8 cellular contexts compared by ENCODE assay signal in the genomic region with DNA sequence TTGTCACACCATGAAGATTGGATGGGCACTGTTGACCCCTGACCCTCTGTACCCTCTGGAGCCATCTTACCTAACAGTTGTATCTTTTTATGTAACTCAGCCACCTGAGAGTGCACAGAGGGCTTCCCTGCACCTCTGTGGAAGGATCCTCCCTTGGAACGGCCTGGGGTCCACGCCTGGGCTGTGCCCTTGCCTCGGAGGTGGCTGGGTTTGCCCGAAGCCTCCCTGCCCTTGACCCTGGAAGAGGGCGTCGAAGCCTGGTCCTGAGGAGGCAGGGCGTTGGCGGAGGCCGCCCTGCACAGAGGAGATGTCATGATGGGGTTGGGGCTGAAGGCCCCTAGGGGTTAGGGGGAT. TPM values are rescaled to one million over a fixed set of nuclear protein-coding genes. Genes with fewer than 3 reads are reported as not detected.
DNase-seq lines count a peak whose midpoint lies in the region; ATAC-seq, FAIRE-seq and TF ChIP-seq lines count a peak whose summit lies in the region.

No MANE protein-coding gene starts in this region.

- 0 out of 2 replicates have a peak, but pooled peaks have one; percentile 7 for TF ChIP-seq RAD21 in HepG2 (CRISPR knock-in tag; IDR thresholded peaks at IDR 0.05)

- peak overlapping the region; percentile 100 for H3K4me3 Mint-ChIP-seq in activated naive CD8-positive, alpha-beta T cell

- H3K9ac ChIP-seq in HepG2 (ENCODE audit: insufficient read depth, low read depth, low read length) = peak overlapping the region; percentile 50; the same call in 1 of the 2 replicates

- intact Hi-C loops in HepG2 (cut with micrococcal nuclease; ENCODE audit: unreplicated experiment) (loop anchor here (1.0 kb wide), 1 partner anchor 53 kb away; no protein-coding TSS in a partner anchor), sciatic nerve (cut with DNase I) (loop anchor here (10.0 kb wide), 1 partner anchor 60 kb away; a partner anchor contains a TSS)

- H3K36me3 ChIP-seq in HepG2 (replicated peaks in 1 of 2; ENCODE audit: control insufficient read depth in 1 of 2, insufficient read depth in 2 of 2, low read length in 2 of 2) (peaks cover 7 to 18% of the 10 kb centered on the region in 2 experiments), urinary bladder (ENCODE audit: insufficient read depth) (no peaks in the 10 kb centered on the region)

- TF ChIP-seq CTCF in GM12865 (IDR thresholded peaks at IDR 0.05; ENCODE audit: insufficient read depth, low read depth, low read length, missing control alignments) = no peak
- TF ChIP-seq CTCF in HepG2 (CRISPR knock-in tag; IDR thresholded peaks at IDR 0.05) = no peak

- DNase-seq in GM12865 (ENCODE audit: low read depth) (no peak), HepG2 (ENCODE audit: low spot score) (no peak), SKM-1 (lab: John Stamatoyannopoulos, UW; ENCODE audit: unreplicated experiment) (no peak), sciatic nerve (ENCODE audit: low spot score) (no peak)
- no peak for DNase-seq in activated effector memory CD4-positive, alpha-beta T cell treated with anti-CD3 and anti-CD28 coated beads, Interleukin-2, amount 50 U/mL, for 16 hours

- H3K27me3 Mint-ChIP-seq in activated naive CD8-positive, alpha-beta T cell = peaks cover 2% of the 10 kb centered on the region

- CTCF ChIA-PET in HepG2 (lab: Yijun Ruan, JAX; ENCODE audit: low intra/inter-chr PET ratio, low total read pairs) = interaction anchor here (1.6 kb wide), 1 partner anchor 53 kb away, joined by 9 read pairs; no protein-coding TSS in a partner anchor

- H2AFZ ChIP-seq in HepG2 (ENCODE audit: low read length) = no peak overlapping the region

- H3K27ac ChIP-seq in HepG2 (ENCODE audit: extremely low read length, insufficient read depth, low read length) (peak overlapping the region; percentile 32), urinary bladder (ENCODE audit: low read depth) (peak overlapping the region; percentile 60)

- H3K9me3 Mint-ChIP-seq in activated naive CD8-positive, alpha-beta T cell (ENCODE audit: low read depth) = no peaks in the 10 kb centered on the region

- H4K20me1 ChIP-seq in HepG2 (ENCODE audit: insufficient read depth, low read length) = no peaks in the 10 kb centered on the region

- in situ Hi-C loops in HepG2 (cut with HindIII; ENCODE audit: extremely low pct_ligation_motif_present, low pct_unique_long_range_greater_than_20kb) = no loop called here

- H3K4me1 Mint-ChIP-seq in activated naive CD8-positive, alpha-beta T cell (ENCODE audit: low read depth) = peaks cover 21% of the 10 kb centered on the region

- H3K9me3 ChIP-seq in HepG2 (ENCODE audit: low read length) = no peaks in the 10 kb centered on the region

- peak; percentile 8 for ATAC-seq in HG02798 (IDR thresholded peaks at IDR 0.05; ENCODE audit: poor library complexity, unreplicated experiment)
- peak; percentile 49 for ATAC-seq in HepG2
- ATAC-seq in sciatic nerve = no peak

- H3K27ac Mint-ChIP-seq in activated naive CD8-positive, alpha-beta T cell = peak overlapping the region; percentile 97

- peak overlapping the region; percentile 44 for H3K4me3 ChIP-seq in GM12865 (ENCODE audit: low read depth, low read length)
- peak overlapping the region; percentile 45 to 88 (median 51) for H3K4me3 ChIP-seq in HepG2 (replicated peaks in 1 of 3; ENCODE audit: insufficient read depth in 1 of 3, low read depth in 2 of 3, low read length in 3 of 3)
- peak overlapping the region; percentile 3 for H3K4me3 ChIP-seq in urinary bladder (ENCODE audit: low read depth, low read length)

- POLR2A ChIA-PET in HepG2 (lab: Yijun Ruan, JAX) = interaction anchor here (1.0 to 2.5 kb wide), 13 partner anchors 8 to 141 kb away, joined by 3 to 40 read pairs (median 7); a partner anchor contains a TSS

- peaks cover 15% of the 10 kb centered on the region for H3K79me2 ChIP-seq in HepG2 (ENCODE audit: insufficient read depth, low read length)

- 0% methylated on average over 9 of the region's 9 CpGs for WGBS in HepG2 (ENCODE audit: low lambda C conversion rate)
- WGBS in urinary bladder = 6% methylated on average over 9 of the region's 9 CpGs

- peaks cover 2% of the 10 kb centered on the region for H3K36me3 Mint-ChIP-seq in activated naive CD8-positive, alpha-beta T cell

- TF ChIP-seq POLR2A in HepG2 (IDR thresholded peaks at IDR 0.05; ENCODE audit: insufficient read depth in 1 of 2, low read depth in 2 of 2, low read length in 2 of 2) = no peak

- FAIRE-seq in HepG2 (lab: Jason Lieb, UNC) = no peak

- peaks cover 20% of the 10 kb centered on the region for H3K4me1 ChIP-seq in HepG2 (ENCODE audit: insufficient read depth, low read length)
- H3K4me1 ChIP-seq in urinary bladder (ENCODE audit: insufficient read depth) = peaks cover 1% of the 10 kb centered on the region

- no TSS peak for BruUV-seq in HepG2 (replicated peaks; lab: Mats Ljungman, UMichigan)

- H3K27me3 ChIP-seq in HepG2 (ENCODE audit: control insufficient read depth in 1 of 2, insufficient read depth in 2 of 2, low read length in 2 of 2) = no peaks in the 10 kb centered on the region

- no peak for TF ChIP-seq EP300 in HepG2 (IDR thresholded peaks at IDR 0.05; ENCODE audit: low read depth in 2 of 2, low read length in 2 of 2)
- TF ChIP-seq EP300 in HepG2 (CRISPR knock-in tag; IDR thresholded peaks at IDR 0.05; ENCODE audit: borderline replicate concordance) = no peak

- peak overlapping the region; percentile 91 for H3K4me2 ChIP-seq in HepG2 (ENCODE audit: low read depth, low read length)

RNA-seq across cellular contexts. Expression of a gene that starts 0.2 kb away (rescaled TPM):
- total RNA-seq in HepG2 (2016; rRNA removed; fragmentation: Illumina TruSeq; extraction: Trizol) = 0.04 TPM in 1 of 2 replicates, not detected in the other
- total RNA-seq in HepG2 (2016; cell fraction: cytosol; rRNA removed; fragmentation: Illumina TruSeq; extraction: Trizol; ENCODE audit: low read depth) = not detected in 2 replicates
- total RNA-seq in HepG2 (2016; cell fraction: insoluble cytoplasmic fraction; rRNA removed; fragmentation: Illumina TruSeq; extraction: Trizol) = 0.19 TPM in 1 of 2 replicates, not detected in the other
- 0.38 TPM in 1 of 2 replicates, not detected in the other for total RNA-seq in HepG2 (2016; cell fraction: membrane; rRNA removed; fragmentation: Illumina TruSeq; extraction: Trizol)
- total RNA-seq in HepG2 (2016; cell fraction: nucleus; rRNA removed; fragmentation: Illumina TruSeq; extraction: Trizol) = 0.19 and 0.34 TPM in 2 replicates
- polyA plus RNA-seq in HepG2 (2011; rRNA removed) = 0.08 and 0.35 TPM in 2 replicates
- 0.23 and 0.26 TPM in 2 replicates for polyA plus RNA-seq in HepG2 (2011; cell fraction: cytosol; rRNA removed)
- 0.29 and 0.42 TPM in 2 replicates for polyA plus RNA-seq in HepG2 (2011; cell fraction: nucleus; rRNA removed)
- 0.08 and 0.13 TPM in 2 replicates for polyA plus RNA-seq in HepG2 (2012)
- not detected in 2 replicates for polyA plus RNA-seq in HepG2 (2016; cell fraction: cytosol; fragmentation: Illumina TruSeq; extraction: Trizol; ENCODE audit: low read depth)
- polyA plus RNA-seq in HepG2 (2016; cell fraction: insoluble cytoplasmic fraction; fragmentation: Illumina TruSeq; extraction: Trizol; ENCODE audit: low read depth) = 0.20 TPM in 1 of 2 replicates, not detected in the other
- not detected in 2 replicates for polyA plus RNA-seq in HepG2 (2016; cell fraction: membrane; fragmentation: Illumina TruSeq; extraction: Trizol; ENCODE audit: low read depth)
- 0.32 and 1.2 TPM in 2 replicates for polyA plus RNA-seq in HepG2 (2016; cell fraction: nucleus; fragmentation: Illumina TruSeq; extraction: Trizol; ENCODE audit: insufficient read depth, low read depth)
- polyA minus RNA-seq in HepG2 (2011; rRNA and poly(A)+ RNA removed; ENCODE audit: low replicate concordance) = 1.6 TPM in 1 of 2 replicates, not detected in the other
- polyA minus RNA-seq in HepG2 (2011; cell fraction: cytosol; rRNA and poly(A)+ RNA removed) = not detected in 2 replicates
- polyA minus RNA-seq in HepG2 (2011; cell fraction: nucleus; rRNA and poly(A)+ RNA removed) = 0.25 TPM in 1 of 2 replicates, not detected in the other
- total RNA-seq in urinary bladder = 0.48 TPM
- 0.34 TPM for polyA plus RNA-seq in urinary bladder
- total RNA-seq in sciatic nerve = 0.31 TPM

RNA-seq across cellular contexts. Expression of a gene that starts 0.8 kb away (rescaled TPM):
- total RNA-seq in HepG2 (2016; rRNA removed; fragmentation: Illumina TruSeq; extraction: Trizol) (44.2 and 125 TPM in 2 replicates), urinary bladder (54.9 TPM), sciatic nerve (190 TPM)
- 48.9 and 50.4 TPM in 2 replicates for total RNA-seq in HepG2 (2016; cell fraction: cytosol; rRNA removed; fragmentation: Illumina TruSeq; extraction: Trizol; ENCODE audit: low read depth)
- total RNA-seq in HepG2 (2016; cell fraction: insoluble cytoplasmic fraction; rRNA removed; fragmentation: Illumina TruSeq; extraction: Trizol) = 34.7 and 135 TPM in 2 replicates
- 48.6 and 53.5 TPM in 2 replicates for total RNA-seq in HepG2 (2016; cell fraction: membrane; rRNA removed; fragmentation: Illumina TruSeq; extraction: Trizol)
- 112 and 115 TPM in 2 replicates for total RNA-seq in HepG2 (2016; cell fraction: nucleus; rRNA removed; fragmentation: Illumina TruSeq; extraction: Trizol)
- polyA plus RNA-seq in HepG2 (2011; rRNA removed) (85.1 and 111 TPM in 2 replicates), urinary bladder (174 TPM)
- polyA plus RNA-seq in HepG2 (2011; cell fraction: cytosol; rRNA removed) = 50.0 and 58.7 TPM in 2 replicates
- 284 and 361 TPM in 2 replicates for polyA plus RNA-seq in HepG2 (2011; cell fraction: nucleus; rRNA removed)
- 138 and 245 TPM in 2 replicates for polyA plus RNA-seq in HepG2 (2012)
- polyA plus RNA-seq in HepG2 (2016; cell fraction: cytosol; fragmentation: Illumina TruSeq; extraction: Trizol; ENCODE audit: low read depth) = 34.6 and 43.1 TPM in 2 replicates
- polyA plus RNA-seq in HepG2 (2016; cell fraction: insoluble cytoplasmic fraction; fragmentation: Illumina TruSeq; extraction: Trizol; ENCODE audit: low read depth) = 46.2 and 78.4 TPM in 2 replicates
- 62.2 and 79.4 TPM in 2 replicates for polyA plus RNA-seq in HepG2 (2016; cell fraction: membrane; fragmentation: Illumina TruSeq; extraction: Trizol; ENCODE audit: low read depth)
- 408 and 430 TPM in 2 replicates for polyA plus RNA-seq in HepG2 (2016; cell fraction: nucleus; fragmentation: Illumina TruSeq; extraction: Trizol; ENCODE audit: insufficient read depth, low read depth)
- polyA minus RNA-seq in HepG2 (2011; rRNA and poly(A)+ RNA removed; ENCODE audit: low replicate concordance) = 138 and 163 TPM in 2 replicates
- polyA minus RNA-seq in HepG2 (2011; cell fraction: cytosol; rRNA and poly(A)+ RNA removed) = 104 and 130 TPM in 2 replicates
- 60.0 and 70.7 TPM in 2 replicates for polyA minus RNA-seq in HepG2 (2011; cell fraction: nucleus; rRNA and poly(A)+ RNA removed)

RNA-seq across cellular contexts. Expression of a gene that starts 15.6 kb away (rescaled TPM):
- total RNA-seq in HepG2 (2016; rRNA removed; fragmentation: Illumina TruSeq; extraction: Trizol) = 1.2 and 4.2 TPM in 2 replicates
- total RNA-seq in HepG2 (2016; cell fraction: cytosol; rRNA removed; fragmentation: Illumina TruSeq; extraction: Trizol; ENCODE audit: low read depth) = 2.5 and 4.2 TPM in 2 replicates
- 0.24 and 4.3 TPM in 2 replicates for total RNA-seq in HepG2 (2016; cell fraction: insoluble cytoplasmic fraction; rRNA removed; fragmentation: Illumina TruSeq; extraction: Trizol)
- total RNA-seq in HepG2 (2016; cell fraction: membrane; rRNA removed; fragmentation: Illumina TruSeq; extraction: Trizol) = 0.80 and 2.7 TPM in 2 replicates
- total RNA-seq in HepG2 (2016; cell fraction: nucleus; rRNA removed; fragmentation: Illumina TruSeq; extraction: Trizol) = 5.7 and 8.1 TPM in 2 replicates
- polyA plus RNA-seq in HepG2 (2011; rRNA removed) = 7.6 and 8.4 TPM in 2 replicates
- polyA plus RNA-seq in HepG2 (2011; cell fraction: cytosol; rRNA removed) = 0.79 and 1.9 TPM in 2 replicates
- polyA plus RNA-seq in HepG2 (2011; cell fraction: nucleus; rRNA removed) = 95.2 and 108 TPM in 2 replicates
- polyA plus RNA-seq in HepG2 (2012) = 9.4 TPM in 2 replicates
- polyA plus RNA-seq in HepG2 (2016; cell fraction: cytosol; fragmentation: Illumina TruSeq; extraction: Trizol; ENCODE audit: low read depth) = 0.75 and 0.92 TPM in 2 replicates
- polyA plus RNA-seq in HepG2 (2016; cell fraction: insoluble cytoplasmic fraction; fragmentation: Illumina TruSeq; extraction: Trizol; ENCODE audit: low read depth) = 1.5 and 2.8 TPM in 2 replicates
- 0.85 and 1.4 TPM in 2 replicates for polyA plus RNA-seq in HepG2 (2016; cell fraction: membrane; fragmentation: Illumina TruSeq; extraction: Trizol; ENCODE audit: low read depth)
- 38.5 and 40.9 TPM in 2 replicates for polyA plus RNA-seq in HepG2 (2016; cell fraction: nucleus; fragmentation: Illumina TruSeq; extraction: Trizol; ENCODE audit: insufficient read depth, low read depth)
- 7.1 and 16.7 TPM in 2 replicates for polyA minus RNA-seq in HepG2 (2011; rRNA and poly(A)+ RNA removed; ENCODE audit: low replicate concordance)
- polyA minus RNA-seq in HepG2 (2011; cell fraction: cytosol; rRNA and poly(A)+ RNA removed) = 3.9 and 4.1 TPM in 2 replicates
- 14.0 and 15.7 TPM in 2 replicates for polyA minus RNA-seq in HepG2 (2011; cell fraction: nucleus; rRNA and poly(A)+ RNA removed)
- 2.5 TPM for total RNA-seq in urinary bladder
- 6.5 TPM for polyA plus RNA-seq in urinary bladder
- total RNA-seq in sciatic nerve = 14.4 TPM

RNA-seq across cellular contexts. Expression of a gene that starts 46.2 kb away (rescaled TPM):
- total RNA-seq in HepG2 (2016; rRNA removed; fragmentation: Illumina TruSeq; extraction: Trizol) (not detected in 2 replicates), urinary bladder (0.90 TPM), sciatic nerve (0.45 TPM)
- not detected in 2 replicates for total RNA-seq in HepG2 (2016; cell fraction: cytosol; rRNA removed; fragmentation: Illumina TruSeq; extraction: Trizol; ENCODE audit: low read depth)
- not detected in 2 replicates for total RNA-seq in HepG2 (2016; cell fraction: insoluble cytoplasmic fraction; rRNA removed; fragmentation: Illumina TruSeq; extraction: Trizol)
- total RNA-seq in HepG2 (2016; cell fraction: membrane; rRNA removed; fragmentation: Illumina TruSeq; extraction: Trizol) = not detected in 2 replicates
- not detected in 2 replicates for total RNA-seq in HepG2 (2016; cell fraction: nucleus; rRNA removed; fragmentation: Illumina TruSeq; extraction: Trizol)
- polyA plus RNA-seq in HepG2 (2011; rRNA removed) (0.03 TPM in 2 replicates), urinary bladder (0.28 TPM)
- polyA plus RNA-seq in HepG2 (2011; cell fraction: cytosol; rRNA removed) = not detected in 2 replicates
- 0.12 and 0.16 TPM in 2 replicates for polyA plus RNA-seq in HepG2 (2011; cell fraction: nucleus; rRNA removed)
- 0.03 TPM in 2 replicates for polyA plus RNA-seq in HepG2 (2012)
- polyA plus RNA-seq in HepG2 (2016; cell fraction: cytosol; fragmentation: Illumina TruSeq; extraction: Trizol; ENCODE audit: low read depth) = 0.02 TPM in 1 of 2 replicates, not detected in the other
- polyA plus RNA-seq in HepG2 (2016; cell fraction: insoluble cytoplasmic fraction; fragmentation: Illumina TruSeq; extraction: Trizol; ENCODE audit: low read depth) = not detected in 2 replicates
- not detected in 2 replicates for polyA plus RNA-seq in HepG2 (2016; cell fraction: membrane; fragmentation: Illumina TruSeq; extraction: Trizol; ENCODE audit: low read depth)
- polyA plus RNA-seq in HepG2 (2016; cell fraction: nucleus; fragmentation: Illumina TruSeq; extraction: Trizol; ENCODE audit: insufficient read depth, low read depth) = not detected in 2 replicates
- not detected in 2 replicates for polyA minus RNA-seq in HepG2 (2011; rRNA and poly(A)+ RNA removed; ENCODE audit: low replicate concordance)
- not detected in 2 replicates for polyA minus RNA-seq in HepG2 (2011; cell fraction: cytosol; rRNA and poly(A)+ RNA removed)
- not detected in 2 replicates for polyA minus RNA-seq in HepG2 (2011; cell fraction: nucleus; rRNA and poly(A)+ RNA removed)

RNA-seq across cellular contexts. Expression of a gene that starts 50.6 kb away (rescaled TPM):
- 1.2 and 2.9 TPM in 2 replicates for total RNA-seq in HepG2 (2016; rRNA removed; fragmentation: Illumina TruSeq; extraction: Trizol)
- total RNA-seq in HepG2 (2016; cell fraction: cytosol; rRNA removed; fragmentation: Illumina TruSeq; extraction: Trizol; ENCODE audit: low read depth) = 0.61 and 0.88 TPM in 2 replicates
- total RNA-seq in HepG2 (2016; cell fraction: insoluble cytoplasmic fraction; rRNA removed; fragmentation: Illumina TruSeq; extraction: Trizol) = 1.4 and 2.9 TPM in 2 replicates
- total RNA-seq in HepG2 (2016; cell fraction: membrane; rRNA removed; fragmentation: Illumina TruSeq; extraction: Trizol) = 2.3 and 2.5 TPM in 2 replicates
- 2.5 and 3.1 TPM in 2 replicates for total RNA-seq in HepG2 (2016; cell fraction: nucleus; rRNA removed; fragmentation: Illumina TruSeq; extraction: Trizol)
- 5.3 and 7.0 TPM in 2 replicates for polyA plus RNA-seq in HepG2 (2011; rRNA removed)
- 3.4 and 5.3 TPM in 2 replicates for polyA plus RNA-seq in HepG2 (2011; cell fraction: cytosol; rRNA removed)
- polyA plus RNA-seq in HepG2 (2011; cell fraction: nucleus; rRNA removed) = 46.2 and 52.8 TPM in 2 replicates
- polyA plus RNA-seq in HepG2 (2012) = 3.2 and 4.2 TPM in 2 replicates
- polyA plus RNA-seq in HepG2 (2016; cell fraction: cytosol; fragmentation: Illumina TruSeq; extraction: Trizol; ENCODE audit: low read depth) = 1.4 and 1.7 TPM in 2 replicates
- polyA plus RNA-seq in HepG2 (2016; cell fraction: insoluble cytoplasmic fraction; fragmentation: Illumina TruSeq; extraction: Trizol; ENCODE audit: low read depth) = 2.0 and 2.2 TPM in 2 replicates
- polyA plus RNA-seq in HepG2 (2016; cell fraction: membrane; fragmentation: Illumina TruSeq; extraction: Trizol; ENCODE audit: low read depth) = 2.5 and 3.1 TPM in 2 replicates
- polyA plus RNA-seq in HepG2 (2016; cell fraction: nucleus; fragmentation: Illumina TruSeq; extraction: Trizol; ENCODE audit: insufficient read depth, low read depth) = 8.5 and 9.5 TPM in 2 replicates
- polyA minus RNA-seq in HepG2 (2011; rRNA and poly(A)+ RNA removed; ENCODE audit: low replicate concordance) = 5.8 and 9.7 TPM in 2 replicates
- polyA minus RNA-seq in HepG2 (2011; cell fraction: cytosol; rRNA and poly(A)+ RNA removed) = 1.8 and 3.3 TPM in 2 replicates
- 2.6 and 2.7 TPM in 2 replicates for polyA minus RNA-seq in HepG2 (2011; cell fraction: nucleus; rRNA and poly(A)+ RNA removed)
- total RNA-seq in urinary bladder = 2.9 TPM
- 6.6 TPM for polyA plus RNA-seq in urinary bladder
- 5.2 TPM for total RNA-seq in sciatic nerve
